ENCODE assay signal across 1 cellular context in the genomic region with DNA sequence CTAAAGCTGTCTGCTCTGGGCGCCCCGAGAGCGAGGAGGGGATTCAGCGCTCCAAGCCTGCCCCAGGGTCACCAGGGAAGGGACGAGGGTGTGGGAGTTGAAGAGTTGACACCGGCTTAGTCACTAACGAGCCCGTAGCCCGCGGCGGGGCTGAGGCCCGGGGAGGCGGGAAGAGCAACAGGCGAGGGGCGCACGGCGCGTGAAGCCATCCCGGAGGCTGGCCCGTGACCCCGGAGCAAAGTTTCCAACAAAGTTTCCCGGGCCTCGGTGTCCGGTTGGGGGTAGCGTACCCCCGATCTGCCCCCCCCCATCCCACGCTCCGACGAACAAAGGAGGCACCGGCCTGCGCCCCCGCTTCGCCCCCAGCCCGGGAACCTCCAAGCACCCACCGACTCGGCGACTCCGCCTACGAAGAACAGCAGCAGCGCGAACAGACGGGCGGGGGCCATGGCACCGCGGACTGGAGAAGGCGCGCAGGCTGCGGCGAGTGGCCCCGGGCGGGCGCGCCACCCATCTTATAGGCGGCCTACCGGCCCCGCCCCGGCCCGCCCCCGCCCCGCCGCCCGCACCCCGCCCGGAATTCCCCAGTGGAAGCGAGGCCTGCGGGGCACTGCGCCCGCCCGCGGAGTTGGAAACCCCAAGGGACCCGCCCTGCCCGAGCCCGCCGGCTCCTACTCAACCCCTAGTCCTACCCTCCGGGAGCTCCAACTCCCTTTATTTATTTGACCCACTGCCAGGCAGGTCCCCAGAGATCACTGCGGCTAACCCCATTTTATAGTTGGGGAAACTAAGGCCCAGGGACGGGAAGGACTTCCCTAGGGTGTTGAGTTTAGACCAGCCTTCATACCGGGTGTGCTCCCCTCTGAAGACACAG.
A peak's percentile ranks its signal among the peaks of the same experiment; 100 is the strongest.
TF ChIP-seq lines count a peak whose summit lies in the region.

A gene with protein sequence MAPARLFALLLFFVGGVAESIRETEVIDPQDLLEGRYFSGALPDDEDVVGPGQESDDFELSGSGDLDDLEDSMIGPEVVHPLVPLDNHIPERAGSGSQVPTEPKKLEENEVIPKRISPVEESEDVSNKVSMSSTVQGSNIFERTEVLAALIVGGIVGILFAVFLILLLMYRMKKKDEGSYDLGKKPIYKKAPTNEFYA (minus strand): TSS at position 489 of the 874 bp plus-strand sequence. CDS start 40 bp downstream, at position 449.

TF ChIP-seq in HEK293, 187 proteins besides CTCF, POLR2A, EP300 and RAD21 (continued from another document and continues in another):
- TF ChIP-seq ZFP3 (tag by site-specific recombination; IDR thresholded peaks at IDR 0.05; ENCODE audit: low read depth) (0 out of 2 replicates have a peak, but pooled peaks have one; percentile 31), MEIS1 (CRISPR knock-in tag; IDR thresholded peaks at IDR 0.05; ENCODE audit: borderline replicate concordance) (no peak), ZNF302 (tag by site-specific recombination; IDR thresholded peaks at IDR 0.05; ENCODE audit: low read depth) (no peak), ZNF184 (tag by site-specific recombination; IDR thresholded peaks at IDR 0.05) (no peak), YY1 (tag by site-specific recombination; IDR thresholded peaks at IDR 0.05) (peak; percentile 29; the same call in 1 of the 2 replicates), ZNF157 (tag by site-specific recombination; IDR thresholded peaks at IDR 0.05) (no peak), ZNF791 (tag by site-specific recombination; IDR thresholded peaks at IDR 0.05) (no peak), KLF9 (tag by site-specific recombination; IDR thresholded peaks at IDR 0.05; ENCODE audit: low read depth) (peak; percentile 42; the same call in 1 of the 2 replicates), ZNF629 (tag by site-specific recombination; IDR thresholded peaks at IDR 0.05) (no peak), ZNF239 (tag by site-specific recombination; IDR thresholded peaks at IDR 0.05) (no peak), ZNF274 (IDR thresholded peaks at IDR 0.05; ENCODE audit: low read length) (no peak), ZNF274 (tag by site-specific recombination; IDR thresholded peaks at IDR 0.05; ENCODE audit: borderline replicate concordance) (no peak), ZNF266 (tag by site-specific recombination; IDR thresholded peaks at IDR 0.05; ENCODE audit: low read depth) (no peak), KLF1 (tag by site-specific recombination; IDR thresholded peaks at IDR 0.05) (peak; percentile 53; the same call in 1 of the 2 replicates), ZNF571 (tag by site-specific recombination; IDR thresholded peaks at IDR 0.05) (no peak), ZNF677 (tag by site-specific recombination; IDR thresholded peaks at IDR 0.05) (no peak), ZEB2 (tag by site-specific recombination; IDR thresholded peaks at IDR 0.05) (peak; percentile 45; the same call in 1 of the 2 replicates), ZBTB8A (tag by site-specific recombination; IDR thresholded peaks at IDR 0.05) (peak; percentile 82), ZBTB48 (tag by site-specific recombination; IDR thresholded peaks at IDR 0.05) (peak; percentile 45), GLIS2 (tag by site-specific recombination; IDR thresholded peaks at IDR 0.05) (peak; percentile 58), ZBTB21 (tag by site-specific recombination; IDR thresholded peaks at IDR 0.05) (no peak), TCF7L2 (IDR thresholded peaks at IDR 0.05; ENCODE audit: borderline replicate concordance, low read depth, low read length) (no peak), ZNF350 (tag by site-specific recombination; IDR thresholded peaks at IDR 0.05) (no peak), EGR2 (tag by site-specific recombination; IDR thresholded peaks at IDR 0.05; ENCODE audit: low read depth) (peak; percentile 97), ZNF654 (tag by site-specific recombination; IDR thresholded peaks at IDR 0.05; ENCODE audit: low read depth) (no peak), ZNF600 (tag by site-specific recombination; IDR thresholded peaks at IDR 0.05) (no peak)
- TF ChIP-seq, protein P1, sequence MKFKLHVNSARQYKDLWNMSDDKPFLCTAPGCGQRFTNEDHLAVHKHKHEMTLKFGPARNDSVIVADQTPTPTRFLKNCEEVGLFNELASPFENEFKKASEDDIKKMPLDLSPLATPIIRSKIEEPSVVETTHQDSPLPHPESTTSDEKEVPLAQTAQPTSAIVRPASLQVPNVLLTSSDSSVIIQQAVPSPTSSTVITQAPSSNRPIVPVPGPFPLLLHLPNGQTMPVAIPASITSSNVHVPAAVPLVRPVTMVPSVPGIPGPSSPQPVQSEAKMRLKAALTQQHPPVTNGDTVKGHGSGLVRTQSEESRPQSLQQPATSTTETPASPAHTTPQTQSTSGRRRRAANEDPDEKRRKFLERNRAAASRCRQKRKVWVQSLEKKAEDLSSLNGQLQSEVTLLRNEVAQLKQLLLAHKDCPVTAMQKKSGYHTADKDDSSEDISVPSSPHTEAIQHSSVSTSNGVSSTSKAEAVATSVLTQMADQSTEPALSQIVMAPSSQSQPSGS (tag by site-specific recombination; IDR thresholded peaks at IDR 0.05; ENCODE audit: low read depth): no peak
- TF ChIP-seq, protein P2, sequence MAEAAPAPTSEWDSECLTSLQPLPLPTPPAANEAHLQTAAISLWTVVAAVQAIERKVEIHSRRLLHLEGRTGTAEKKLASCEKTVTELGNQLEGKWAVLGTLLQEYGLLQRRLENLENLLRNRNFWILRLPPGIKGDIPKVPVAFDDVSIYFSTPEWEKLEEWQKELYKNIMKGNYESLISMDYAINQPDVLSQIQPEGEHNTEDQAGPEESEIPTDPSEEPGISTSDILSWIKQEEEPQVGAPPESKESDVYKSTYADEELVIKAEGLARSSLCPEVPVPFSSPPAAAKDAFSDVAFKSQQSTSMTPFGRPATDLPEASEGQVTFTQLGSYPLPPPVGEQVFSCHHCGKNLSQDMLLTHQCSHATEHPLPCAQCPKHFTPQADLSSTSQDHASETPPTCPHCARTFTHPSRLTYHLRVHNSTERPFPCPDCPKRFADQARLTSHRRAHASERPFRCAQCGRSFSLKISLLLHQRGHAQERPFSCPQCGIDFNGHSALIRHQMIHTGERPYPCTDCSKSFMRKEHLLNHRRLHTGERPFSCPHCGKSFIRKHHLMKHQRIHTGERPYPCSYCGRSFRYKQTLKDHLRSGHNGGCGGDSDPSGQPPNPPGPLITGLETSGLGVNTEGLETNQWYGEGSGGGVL (tag by site-specific recombination; IDR thresholded peaks at IDR 0.05): no peak
- TF ChIP-seq, protein P3, sequence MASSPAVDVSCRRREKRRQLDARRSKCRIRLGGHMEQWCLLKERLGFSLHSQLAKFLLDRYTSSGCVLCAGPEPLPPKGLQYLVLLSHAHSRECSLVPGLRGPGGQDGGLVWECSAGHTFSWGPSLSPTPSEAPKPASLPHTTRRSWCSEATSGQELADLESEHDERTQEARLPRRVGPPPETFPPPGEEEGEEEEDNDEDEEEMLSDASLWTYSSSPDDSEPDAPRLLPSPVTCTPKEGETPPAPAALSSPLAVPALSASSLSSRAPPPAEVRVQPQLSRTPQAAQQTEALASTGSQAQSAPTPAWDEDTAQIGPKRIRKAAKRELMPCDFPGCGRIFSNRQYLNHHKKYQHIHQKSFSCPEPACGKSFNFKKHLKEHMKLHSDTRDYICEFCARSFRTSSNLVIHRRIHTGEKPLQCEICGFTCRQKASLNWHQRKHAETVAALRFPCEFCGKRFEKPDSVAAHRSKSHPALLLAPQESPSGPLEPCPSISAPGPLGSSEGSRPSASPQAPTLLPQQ (tag by site-specific recombination; IDR thresholded peaks at IDR 0.05): peak; percentile 35; the same call in 1 of the 2 replicates
- TF ChIP-seq, protein P4, sequence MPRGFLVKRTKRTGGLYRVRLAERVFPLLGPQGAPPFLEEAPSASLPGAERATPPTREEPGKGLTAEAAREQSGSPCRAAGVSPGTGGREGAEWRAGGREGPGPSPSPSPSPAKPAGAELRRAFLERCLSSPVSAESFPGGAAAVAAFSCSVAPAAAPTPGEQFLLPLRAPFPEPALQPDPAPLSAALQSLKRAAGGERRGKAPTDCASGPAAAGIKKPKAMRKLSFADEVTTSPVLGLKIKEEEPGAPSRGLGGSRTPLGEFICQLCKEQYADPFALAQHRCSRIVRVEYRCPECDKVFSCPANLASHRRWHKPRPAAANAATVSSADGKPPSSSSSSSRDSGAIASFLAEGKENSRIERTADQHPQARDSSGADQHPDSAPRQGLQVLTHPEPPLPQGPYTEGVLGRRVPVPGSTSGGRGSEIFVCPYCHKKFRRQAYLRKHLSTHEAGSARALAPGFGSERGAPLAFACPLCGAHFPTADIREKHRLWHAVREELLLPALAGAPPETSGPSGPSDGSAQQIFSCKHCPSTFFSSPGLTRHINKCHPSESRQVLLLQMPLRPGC (tag by site-specific recombination; IDR thresholded peaks at IDR 0.05): 0 out of 2 replicates have a peak, but pooled peaks have one; percentile 11
- TF ChIP-seq, protein P5, sequence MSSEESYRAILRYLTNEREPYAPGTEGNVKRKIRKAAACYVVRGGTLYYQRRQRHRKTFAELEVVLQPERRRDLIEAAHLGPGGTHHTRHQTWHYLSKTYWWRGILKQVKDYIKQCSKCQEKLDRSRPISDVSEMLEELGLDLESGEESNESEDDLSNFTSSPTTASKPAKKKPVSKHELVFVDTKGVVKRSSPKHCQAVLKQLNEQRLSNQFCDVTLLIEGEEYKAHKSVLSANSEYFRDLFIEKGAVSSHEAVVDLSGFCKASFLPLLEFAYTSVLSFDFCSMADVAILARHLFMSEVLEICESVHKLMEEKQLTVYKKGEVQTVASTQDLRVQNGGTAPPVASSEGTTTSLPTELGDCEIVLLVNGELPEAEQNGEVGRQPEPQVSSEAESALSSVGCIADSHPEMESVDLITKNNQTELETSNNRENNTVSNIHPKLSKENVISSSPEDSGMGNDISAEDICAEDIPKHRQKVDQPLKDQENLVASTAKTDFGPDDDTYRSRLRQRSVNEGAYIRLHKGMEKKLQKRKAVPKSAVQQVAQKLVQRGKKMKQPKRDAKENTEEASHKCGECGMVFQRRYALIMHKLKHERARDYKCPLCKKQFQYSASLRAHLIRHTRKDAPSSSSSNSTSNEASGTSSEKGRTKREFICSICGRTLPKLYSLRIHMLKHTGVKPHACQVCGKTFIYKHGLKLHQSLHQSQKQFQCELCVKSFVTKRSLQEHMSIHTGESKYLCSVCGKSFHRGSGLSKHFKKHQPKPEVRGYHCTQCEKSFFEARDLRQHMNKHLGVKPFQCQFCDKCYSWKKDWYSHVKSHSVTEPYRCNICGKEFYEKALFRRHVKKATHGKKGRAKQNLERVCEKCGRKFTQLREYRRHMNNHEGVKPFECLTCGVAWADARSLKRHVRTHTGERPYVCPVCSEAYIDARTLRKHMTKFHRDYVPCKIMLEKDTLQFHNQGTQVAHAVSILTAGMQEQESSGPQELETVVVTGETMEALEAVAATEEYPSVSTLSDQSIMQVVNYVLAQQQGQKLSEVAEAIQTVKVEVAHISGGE (tag by site-specific recombination; conservative IDR thresholded peaks at IDR 0.05; ENCODE audit: low read depth): 0 out of 2 replicates have a peak, but pooled peaks have one; percentile 25
- TF ChIP-seq, protein P6, sequence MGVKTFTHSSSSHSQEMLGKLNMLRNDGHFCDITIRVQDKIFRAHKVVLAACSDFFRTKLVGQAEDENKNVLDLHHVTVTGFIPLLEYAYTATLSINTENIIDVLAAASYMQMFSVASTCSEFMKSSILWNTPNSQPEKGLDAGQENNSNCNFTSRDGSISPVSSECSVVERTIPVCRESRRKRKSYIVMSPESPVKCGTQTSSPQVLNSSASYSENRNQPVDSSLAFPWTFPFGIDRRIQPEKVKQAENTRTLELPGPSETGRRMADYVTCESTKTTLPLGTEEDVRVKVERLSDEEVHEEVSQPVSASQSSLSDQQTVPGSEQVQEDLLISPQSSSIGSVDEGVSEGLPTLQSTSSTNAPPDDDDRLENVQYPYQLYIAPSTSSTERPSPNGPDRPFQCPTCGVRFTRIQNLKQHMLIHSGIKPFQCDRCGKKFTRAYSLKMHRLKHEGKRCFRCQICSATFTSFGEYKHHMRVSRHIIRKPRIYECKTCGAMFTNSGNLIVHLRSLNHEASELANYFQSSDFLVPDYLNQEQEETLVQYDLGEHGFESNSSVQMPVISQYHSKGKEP (tag by site-specific recombination; IDR thresholded peaks at IDR 0.05): no peak
- TF ChIP-seq, protein P7, sequence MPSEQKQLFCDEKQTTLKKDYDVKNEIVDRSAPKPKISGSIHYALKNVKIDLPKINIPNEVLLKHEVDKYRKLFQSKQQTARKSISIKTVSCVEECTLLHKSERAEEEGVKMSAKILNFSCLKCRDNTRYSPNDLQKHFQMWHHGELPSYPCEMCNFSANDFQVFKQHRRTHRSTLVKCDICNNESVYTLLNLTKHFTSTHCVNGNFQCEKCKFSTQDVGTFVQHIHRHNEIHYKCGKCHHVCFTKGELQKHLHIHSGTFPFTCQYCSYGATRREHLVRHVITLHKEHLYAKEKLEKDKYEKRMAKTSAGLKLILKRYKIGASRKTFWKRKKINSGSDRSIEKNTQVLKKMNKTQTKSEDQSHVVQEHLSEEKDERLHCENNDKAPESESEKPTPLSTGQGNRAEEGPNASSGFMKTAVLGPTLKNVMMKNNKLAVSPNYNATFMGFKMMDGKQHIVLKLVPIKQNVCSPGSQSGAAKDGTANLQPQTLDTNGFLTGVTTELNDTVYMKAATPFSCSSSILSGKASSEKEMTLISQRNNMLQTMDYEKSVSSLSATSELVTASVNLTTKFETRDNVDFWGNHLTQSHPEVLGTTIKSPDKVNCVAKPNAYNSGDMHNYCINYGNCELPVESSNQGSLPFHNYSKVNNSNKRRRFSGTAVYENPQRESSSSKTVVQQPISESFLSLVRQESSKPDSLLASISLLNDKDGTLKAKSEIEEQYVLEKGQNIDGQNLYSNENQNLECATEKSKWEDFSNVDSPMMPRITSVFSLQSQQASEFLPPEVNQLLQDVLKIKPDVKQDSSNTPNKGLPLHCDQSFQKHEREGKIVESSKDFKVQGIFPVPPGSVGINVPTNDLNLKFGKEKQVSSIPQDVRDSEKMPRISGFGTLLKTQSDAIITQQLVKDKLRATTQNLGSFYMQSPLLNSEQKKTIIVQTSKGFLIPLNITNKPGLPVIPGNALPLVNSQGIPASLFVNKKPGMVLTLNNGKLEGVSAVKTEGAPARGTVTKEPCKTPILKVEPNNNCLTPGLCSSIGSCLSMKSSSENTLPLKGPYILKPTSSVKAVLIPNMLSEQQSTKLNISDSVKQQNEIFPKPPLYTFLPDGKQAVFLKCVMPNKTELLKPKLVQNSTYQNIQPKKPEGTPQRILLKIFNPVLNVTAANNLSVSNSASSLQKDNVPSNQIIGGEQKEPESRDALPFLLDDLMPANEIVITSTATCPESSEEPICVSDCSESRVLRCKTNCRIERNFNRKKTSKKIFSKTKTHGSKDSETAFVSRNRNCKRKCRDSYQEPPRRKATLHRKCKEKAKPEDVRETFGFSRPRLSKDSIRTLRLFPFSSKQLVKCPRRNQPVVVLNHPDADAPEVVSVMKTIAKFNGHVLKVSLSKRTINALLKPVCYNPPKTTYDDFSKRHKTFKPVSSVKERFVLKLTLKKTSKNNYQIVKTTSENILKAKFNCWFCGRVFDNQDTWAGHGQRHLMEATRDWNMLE (tag by site-specific recombination; conservative IDR thresholded peaks at IDR 0.05; ENCODE audit: low read depth): no peak
- TF ChIP-seq, protein P8, sequence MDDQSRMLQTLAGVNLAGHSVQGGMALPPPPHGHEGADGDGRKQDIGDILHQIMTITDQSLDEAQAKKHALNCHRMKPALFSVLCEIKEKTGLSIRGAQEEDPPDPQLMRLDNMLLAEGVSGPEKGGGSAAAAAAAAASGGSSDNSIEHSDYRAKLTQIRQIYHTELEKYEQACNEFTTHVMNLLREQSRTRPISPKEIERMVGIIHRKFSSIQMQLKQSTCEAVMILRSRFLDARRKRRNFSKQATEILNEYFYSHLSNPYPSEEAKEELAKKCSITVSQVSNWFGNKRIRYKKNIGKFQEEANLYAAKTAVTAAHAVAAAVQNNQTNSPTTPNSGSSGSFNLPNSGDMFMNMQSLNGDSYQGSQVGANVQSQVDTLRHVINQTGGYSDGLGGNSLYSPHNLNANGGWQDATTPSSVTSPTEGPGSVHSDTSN (CRISPR knock-in tag; IDR thresholded peaks at IDR 0.05): no peak
